ENCODE assay signal across 8 cellular contexts in the genomic region with DNA sequence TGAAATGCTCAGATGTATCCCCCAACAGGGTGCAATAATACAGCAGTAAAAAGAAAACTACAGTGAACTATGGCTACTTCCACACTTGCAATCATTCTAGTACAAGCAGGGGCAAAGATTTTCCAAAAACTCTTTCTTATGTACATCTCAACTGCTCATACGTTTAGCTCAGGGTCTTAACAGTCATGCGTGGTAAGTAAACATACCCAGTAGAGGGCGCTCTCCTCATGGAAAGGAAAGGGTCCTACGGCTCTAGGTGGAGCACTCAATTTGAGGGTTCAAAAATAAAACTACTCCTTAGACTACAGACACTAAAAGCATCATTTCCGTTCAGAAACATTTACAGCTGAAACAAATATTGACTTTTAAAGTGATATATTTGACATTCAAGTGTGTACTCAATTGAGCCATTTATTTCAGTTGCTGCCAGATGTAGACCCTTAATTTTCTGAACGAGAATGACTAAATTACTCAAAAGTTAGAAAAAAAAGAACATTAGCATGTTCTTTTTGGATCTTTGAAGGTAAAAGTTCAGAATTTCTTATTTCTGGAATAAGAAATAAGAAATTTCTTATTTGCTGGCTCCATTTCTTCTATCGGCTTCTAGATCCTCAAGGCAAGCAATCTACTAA.
DNase-seq lines count a peak whose midpoint lies in the region; ATAC-seq and TF ChIP-seq lines count a peak whose summit lies in the region.
"Had no signal": no experiment of that assay in that cellular context is flagged by ENCODE, and none has a peak within 500 bp of the region (broad histone marks: within the 10 kb centered on the region; RNA-seq: fewer than 3 reads in every experiment).

No MANE protein-coding gene starts in this region.

- in situ Hi-C loops in mammary epithelial cell (cut with MboI; ENCODE audit: low sequenced_read_pairs in 2 of 2), result no loop called here

- H3K27me3 Mint-ChIP-seq in natural killer cell treated with Interleukin-12 subunit alpha and Interleukin-12 subunit beta and Interleukin-15 and Interleukin-18, amount 100 ng/mL, for 72 hours, result no peaks in the 10 kb centered on the region

- H3K79me2 ChIP-seq in mammary epithelial cell (ENCODE audit: insufficient read depth, low read length) (no peaks in the 10 kb centered on the region), neural cell (replicated peaks; ENCODE audit: insufficient read depth, low read length) (no peaks in the 10 kb centered on the region)

- no TSS peak for BruUV-seq in mammary epithelial cell (replicated peaks; lab: Mats Ljungman, UMichigan)

- no peaks in the 10 kb centered on the region for H3K36me3 Mint-ChIP-seq in natural killer cell treated with Interleukin-12 subunit alpha and Interleukin-12 subunit beta and Interleukin-15 and Interleukin-18, amount 100 ng/mL, for 72 hours
- H3K36me3 Mint-ChIP-seq: activated naive CD8-positive, alpha-beta T cell had no signal

- no peak overlapping the region for H3K27ac ChIP-seq in mammary epithelial cell (ENCODE audit: insufficient read depth, low read depth, low read length)
- no peak overlapping the region for H3K27ac ChIP-seq in neural cell (ENCODE audit: low read length)

- H3F3A ChIP-seq in neural cell (ENCODE audit: insufficient read depth, low read length, poor library complexity, severe bottlenecking), result no peaks in the 10 kb centered on the region

- no peak overlapping the region for H2AFZ ChIP-seq in mammary epithelial cell (ENCODE audit: low read depth, low read length)
- H2AFZ ChIP-seq in neural cell (ENCODE audit: low read depth, low read length), result no peak overlapping the region

- intact Hi-C loops in mammary epithelial cell (cut with micrococcal nuclease), result loop anchor here (1.0 to 5.0 kb wide), 2 partner anchors 282 to 409 kb away; no protein-coding TSS in a partner anchor

- TF ChIP-seq RAD21 in neural cell (conservative IDR thresholded peaks at IDR 0.05), result no peak

- ATAC-seq in HG03558 (IDR thresholded peaks at IDR 0.05; ENCODE audit: extremely low read depth, unreplicated experiment), result peak; percentile 64
- ATAC-seq in natural killer cell treated with Interleukin-12 subunit alpha and Interleukin-12 subunit beta and Interleukin-15 and Interleukin-18, amount 100 ng/mL, for 72 hours, result no peak

- CTCF ChIA-PET in mammary epithelial cell (lab: Charles Lee; ENCODE audit: low non-redundant PET), result interaction anchor here (0.6 to 0.7 kb wide), 5 partner anchors 48 to 1750 kb away, joined by 3 to 4 read pairs (median 3); no protein-coding TSS in a partner anchor

- H3K9ac ChIP-seq in mammary epithelial cell (ENCODE audit: insufficient read depth, low read length), result no peak overlapping the region
- H3K9ac ChIP-seq in neural cell (ENCODE audit: low read length), result no peak overlapping the region

- no peak overlapping the region for H3K4me3 Mint-ChIP-seq in natural killer cell treated with Interleukin-12 subunit alpha and Interleukin-12 subunit beta and Interleukin-15 and Interleukin-18, amount 100 ng/mL, for 72 hours
- H3K4me3 Mint-ChIP-seq: activated naive CD8-positive, alpha-beta T cell had no signal

- TF ChIP-seq CTCF in GM20000 (IDR thresholded peaks at IDR 0.05; ENCODE audit: extremely low read depth, missing control alignments) (no peak), mammary epithelial cell (conservative IDR thresholded peaks at IDR 0.05 in 1 of 2, IDR thresholded peaks at IDR 0.05 in 1 of 2; ENCODE audit: extremely low read depth in 1 of 2, insufficient read depth in 1 of 2, low read depth in 1 of 2, low read length in 2 of 2) (peak; percentile 68 to 84), neural cell (IDR thresholded peaks at IDR 0.05; ENCODE audit: poor library complexity, severe bottlenecking) (peak; percentile 45)

- H4K20me1 ChIP-seq in mammary epithelial cell (ENCODE audit: insufficient read depth, low read length) (no peaks in the 10 kb centered on the region), neural cell (ENCODE audit: insufficient read depth) (no peaks in the 10 kb centered on the region)

- no peaks in the 10 kb centered on the region for H3K9me3 Mint-ChIP-seq in natural killer cell treated with Interleukin-12 subunit alpha and Interleukin-12 subunit beta and Interleukin-15 and Interleukin-18, amount 100 ng/mL, for 72 hours

- H3K9me2 ChIP-seq in neural cell (ENCODE audit: insufficient read depth, low read length), result no peaks in the 10 kb centered on the region

- no peak overlapping the region for H3K27ac Mint-ChIP-seq in natural killer cell treated with Interleukin-12 subunit alpha and Interleukin-12 subunit beta and Interleukin-15 and Interleukin-18, amount 100 ng/mL, for 72 hours
- H3K27ac Mint-ChIP-seq: activated naive CD8-positive, alpha-beta T cell had no signal

- no peaks in the 10 kb centered on the region for H3K4me1 ChIP-seq in mammary epithelial cell (ENCODE audit: insufficient read depth, low read length)

- H3K36me3 ChIP-seq in mammary epithelial cell (ENCODE audit: insufficient read depth, low read length), result no peaks in the 10 kb centered on the region
- no peaks in the 10 kb centered on the region for H3K36me3 ChIP-seq in neural cell (ENCODE audit: insufficient read depth, low read length)

- no peak overlapping the region for H3K4me2 ChIP-seq in mammary epithelial cell (ENCODE audit: insufficient read depth, low read depth, low read length)
- H3K4me2 ChIP-seq in neural cell (ENCODE audit: low read length), result no peak overlapping the region

- H3K4me3 ChIP-seq in mammary epithelial cell (replicated peaks in 1 of 3; ENCODE audit: insufficient read depth in 1 of 3, low read depth in 2 of 3, low read length in 3 of 3) (no peak overlapping the region), neural cell (ENCODE audit: low read length) (no peak overlapping the region)

- H3K9me3 ChIP-seq in mammary epithelial cell (replicated peaks; ENCODE audit: insufficient read depth, low read length) (no peaks in the 10 kb centered on the region), neural cell (ENCODE audit: low read length) (no peaks in the 10 kb centered on the region)

- no peaks in the 10 kb centered on the region for H3K4me1 Mint-ChIP-seq in natural killer cell treated with Interleukin-12 subunit alpha and Interleukin-12 subunit beta and Interleukin-15 and Interleukin-18, amount 100 ng/mL, for 72 hours (ENCODE audit: low read depth in 2 of 2)

- DNase-seq in ELR (ENCODE audit: low read depth), result peak; percentile 87
- peak; percentile 29 for DNase-seq in GM20000 (ENCODE audit: low spot score)
- peak; percentile 1 for DNase-seq in NCI-H526 treated with DMSO at 0.1 percent for 48 hours (lab: John Stamatoyannopoulos, UW)
- peak; percentile 43 for DNase-seq in mammary epithelial cell
- no peak for DNase-seq in natural killer cell treated with Interleukin-12 subunit alpha and Interleukin-12 subunit beta and Interleukin-15 and Interleukin-18, amount 100 ng/mL, for 72 hours (ENCODE audit: low spot score)

- H3K27me3 ChIP-seq in mammary epithelial cell (ENCODE audit: insufficient read depth, low read length), result no peaks in the 10 kb centered on the region
- H3K27me3 ChIP-seq in neural cell (ENCODE audit: insufficient read depth, low read depth, low read length), result no peaks in the 10 kb centered on the region

- dilution Hi-C loops in mammary epithelial cell (cut with HindIII; ENCODE audit: low sequenced_read_pairs), result no loop called here

- no peak for TF ChIP-seq EP300 in neural cell (conservative IDR thresholded peaks at IDR 0.05; ENCODE audit: poor library complexity, severe bottlenecking)

- 35% methylated on average over 7 of the region's 7 CpGs for WGBS in mammary epithelial cell (ENCODE audit: low coverage, missing lambda C conversion rate)

TF ChIP-seq in neural cell, 6 proteins besides CTCF, POLR2A, EP300 and RAD21:
- TF ChIP-seq SMC3 (conservative IDR thresholded peaks at IDR 0.05; ENCODE audit: poor library complexity) (no peak), POLR2AphosphoS5 (IDR thresholded peaks at IDR 0.05) (no peak), MXI1 (conservative IDR thresholded peaks at IDR 0.05; ENCODE audit: poor library complexity, severe bottlenecking) (no peak), TAF1 (IDR thresholded peaks at IDR 0.05; ENCODE audit: low read depth) (no peak), EZH2 (IDR thresholded peaks at IDR 0.05; ENCODE audit: borderline replicate concordance, insufficient read depth, low read length, poor library complexity, severe bottlenecking) (no peak)
- TF ChIP-seq, protein P1, sequence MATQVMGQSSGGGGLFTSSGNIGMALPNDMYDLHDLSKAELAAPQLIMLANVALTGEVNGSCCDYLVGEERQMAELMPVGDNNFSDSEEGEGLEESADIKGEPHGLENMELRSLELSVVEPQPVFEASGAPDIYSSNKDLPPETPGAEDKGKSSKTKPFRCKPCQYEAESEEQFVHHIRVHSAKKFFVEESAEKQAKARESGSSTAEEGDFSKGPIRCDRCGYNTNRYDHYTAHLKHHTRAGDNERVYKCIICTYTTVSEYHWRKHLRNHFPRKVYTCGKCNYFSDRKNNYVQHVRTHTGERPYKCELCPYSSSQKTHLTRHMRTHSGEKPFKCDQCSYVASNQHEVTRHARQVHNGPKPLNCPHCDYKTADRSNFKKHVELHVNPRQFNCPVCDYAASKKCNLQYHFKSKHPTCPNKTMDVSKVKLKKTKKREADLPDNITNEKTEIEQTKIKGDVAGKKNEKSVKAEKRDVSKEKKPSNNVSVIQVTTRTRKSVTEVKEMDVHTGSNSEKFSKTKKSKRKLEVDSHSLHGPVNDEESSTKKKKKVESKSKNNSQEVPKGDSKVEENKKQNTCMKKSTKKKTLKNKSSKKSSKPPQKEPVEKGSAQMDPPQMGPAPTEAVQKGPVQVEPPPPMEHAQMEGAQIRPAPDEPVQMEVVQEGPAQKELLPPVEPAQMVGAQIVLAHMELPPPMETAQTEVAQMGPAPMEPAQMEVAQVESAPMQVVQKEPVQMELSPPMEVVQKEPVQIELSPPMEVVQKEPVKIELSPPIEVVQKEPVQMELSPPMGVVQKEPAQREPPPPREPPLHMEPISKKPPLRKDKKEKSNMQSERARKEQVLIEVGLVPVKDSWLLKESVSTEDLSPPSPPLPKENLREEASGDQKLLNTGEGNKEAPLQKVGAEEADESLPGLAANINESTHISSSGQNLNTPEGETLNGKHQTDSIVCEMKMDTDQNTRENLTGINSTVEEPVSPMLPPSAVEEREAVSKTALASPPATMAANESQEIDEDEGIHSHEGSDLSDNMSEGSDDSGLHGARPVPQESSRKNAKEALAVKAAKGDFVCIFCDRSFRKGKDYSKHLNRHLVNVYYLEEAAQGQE (IDR thresholded peaks at IDR 0.05; ENCODE audit: borderline replicate concordance), result no peak
TF ChIP-seq in neural cell: peak in this region for 0.
